1 cellular context compared by ENCODE assay signal in the genomic region with DNA sequence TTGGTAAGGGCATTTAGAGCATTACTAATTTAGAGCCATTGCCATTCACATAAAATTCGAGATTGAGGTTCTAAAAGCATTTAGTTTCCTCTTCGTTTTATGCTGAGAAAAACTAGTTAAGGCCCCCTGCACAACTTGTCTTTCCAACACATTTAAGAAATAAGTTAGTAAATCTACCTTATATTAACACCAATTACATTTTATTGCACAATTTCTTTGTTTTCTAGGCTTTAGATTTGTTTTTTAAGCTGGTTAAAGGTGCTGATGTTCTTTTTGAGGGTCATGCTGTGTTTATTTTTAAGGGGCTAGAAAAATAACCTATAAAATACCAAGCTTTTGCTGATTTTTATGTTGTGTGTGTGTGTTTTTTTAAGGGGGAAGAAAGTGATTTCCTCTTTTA.
TF ChIP-seq lines count a peak whose summit lies in the region.

No MANE protein-coding gene starts in this region.

TF ChIP-seq in liver, 16 proteins besides CTCF, POLR2A, EP300 and RAD21 (continued from another document):
- TF ChIP-seq, protein P1, sequence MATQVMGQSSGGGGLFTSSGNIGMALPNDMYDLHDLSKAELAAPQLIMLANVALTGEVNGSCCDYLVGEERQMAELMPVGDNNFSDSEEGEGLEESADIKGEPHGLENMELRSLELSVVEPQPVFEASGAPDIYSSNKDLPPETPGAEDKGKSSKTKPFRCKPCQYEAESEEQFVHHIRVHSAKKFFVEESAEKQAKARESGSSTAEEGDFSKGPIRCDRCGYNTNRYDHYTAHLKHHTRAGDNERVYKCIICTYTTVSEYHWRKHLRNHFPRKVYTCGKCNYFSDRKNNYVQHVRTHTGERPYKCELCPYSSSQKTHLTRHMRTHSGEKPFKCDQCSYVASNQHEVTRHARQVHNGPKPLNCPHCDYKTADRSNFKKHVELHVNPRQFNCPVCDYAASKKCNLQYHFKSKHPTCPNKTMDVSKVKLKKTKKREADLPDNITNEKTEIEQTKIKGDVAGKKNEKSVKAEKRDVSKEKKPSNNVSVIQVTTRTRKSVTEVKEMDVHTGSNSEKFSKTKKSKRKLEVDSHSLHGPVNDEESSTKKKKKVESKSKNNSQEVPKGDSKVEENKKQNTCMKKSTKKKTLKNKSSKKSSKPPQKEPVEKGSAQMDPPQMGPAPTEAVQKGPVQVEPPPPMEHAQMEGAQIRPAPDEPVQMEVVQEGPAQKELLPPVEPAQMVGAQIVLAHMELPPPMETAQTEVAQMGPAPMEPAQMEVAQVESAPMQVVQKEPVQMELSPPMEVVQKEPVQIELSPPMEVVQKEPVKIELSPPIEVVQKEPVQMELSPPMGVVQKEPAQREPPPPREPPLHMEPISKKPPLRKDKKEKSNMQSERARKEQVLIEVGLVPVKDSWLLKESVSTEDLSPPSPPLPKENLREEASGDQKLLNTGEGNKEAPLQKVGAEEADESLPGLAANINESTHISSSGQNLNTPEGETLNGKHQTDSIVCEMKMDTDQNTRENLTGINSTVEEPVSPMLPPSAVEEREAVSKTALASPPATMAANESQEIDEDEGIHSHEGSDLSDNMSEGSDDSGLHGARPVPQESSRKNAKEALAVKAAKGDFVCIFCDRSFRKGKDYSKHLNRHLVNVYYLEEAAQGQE (IDR thresholded peaks at IDR 0.05), result no peak
- TF ChIP-seq SP1 (IDR thresholded peaks at IDR 0.05), result no peak
- TF ChIP-seq NR2F2 (IDR thresholded peaks at IDR 0.05), result no peak
- TF ChIP-seq HNF4G (IDR thresholded peaks at IDR 0.05), result no peak
- TF ChIP-seq ATF3 (IDR thresholded peaks at IDR 0.05), result no peak
- no peak for TF ChIP-seq GABPA (IDR thresholded peaks at IDR 0.05 in 1 of 2, conservative IDR thresholded peaks at IDR 0.05 in 1 of 2)
- no peak for TF ChIP-seq FOXA2 (IDR thresholded peaks at IDR 0.05)
- no peak for TF ChIP-seq TAF1 (conservative IDR thresholded peaks at IDR 0.05)
- TF ChIP-seq HNF4A (conservative IDR thresholded peaks at IDR 0.05), result no peak
